ENCODE assay signal across 22 cellular contexts in the genomic region with DNA sequence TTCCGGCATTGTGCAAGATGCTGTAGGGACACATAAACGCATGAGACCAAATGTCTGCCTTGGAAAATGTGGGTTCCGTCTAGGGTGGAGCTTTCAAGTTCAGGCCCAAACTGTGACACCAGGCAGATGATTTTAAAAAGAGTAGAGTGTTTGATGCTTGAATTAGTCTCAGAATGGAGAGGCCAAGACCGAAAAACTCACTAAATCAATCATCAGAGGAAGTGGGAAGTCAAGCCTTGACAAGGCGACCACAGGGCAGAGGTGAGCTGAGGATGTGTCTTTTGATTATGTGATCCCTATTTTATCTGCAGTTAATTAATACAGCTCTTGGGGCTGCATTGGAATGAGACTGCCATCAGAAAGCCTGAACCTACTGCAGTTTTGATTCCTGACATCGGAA.
DNase-seq lines count a peak whose midpoint lies in the region; ATAC-seq, FAIRE-seq and TF ChIP-seq lines count a peak whose summit lies in the region.
"Had no signal": no experiment of that assay in that cellular context is flagged by ENCODE, and none has a peak within 500 bp of the region (broad histone marks: within the 10 kb centered on the region; RNA-seq: fewer than 3 reads in every experiment).

No MANE protein-coding gene starts in this region.

- H3K27me3 ChIP-seq in DOHH2 (ENCODE audit: control insufficient read depth, low read length), result no peaks in the 10 kb centered on the region
- H3K27me3 ChIP-seq in OCI-LY3 (ENCODE audit: low read depth, low read length), result peaks cover 31% of the 10 kb centered on the region
- H3K27me3 ChIP-seq in body of pancreas, result no peaks in the 10 kb centered on the region
- H3K27me3 ChIP-seq: BLaER1 had no signal

- H3K4me3 ChIP-seq in DOHH2 (ENCODE audit: low read length), result peak overlapping the region; percentile 12; the same call in 1 of the 2 replicates
- H3K4me3 ChIP-seq in OCI-LY3 (ENCODE audit: low read length), result peak overlapping the region; percentile 55
- H3K4me3 ChIP-seq in body of pancreas, result no peak overlapping the region
- H3K4me3 ChIP-seq: BLaER1, SK-N-MC had no signal

- H2AFZ ChIP-seq in OCI-LY3 (ENCODE audit: low read depth, low read length), result no peak overlapping the region

- H3K4me2 ChIP-seq in DOHH2 (ENCODE audit: low read length), result peak overlapping the region; percentile 45
- peak overlapping the region; percentile 87 for H3K4me2 ChIP-seq in OCI-LY3 (ENCODE audit: low read length)
- H3K4me2 ChIP-seq: BLaER1 had no signal

- no peaks in the 10 kb centered on the region for H3F3A ChIP-seq in DOHH2 (ENCODE audit: control insufficient read depth, insufficient read depth)

- peaks cover 14% of the 10 kb centered on the region for H3K4me1 ChIP-seq in DOHH2 (ENCODE audit: control insufficient read depth, low read length)
- H3K4me1 ChIP-seq in OCI-LY3 (ENCODE audit: low read length), result peaks cover 34% of the 10 kb centered on the region
- no peaks in the 10 kb centered on the region for H3K4me1 ChIP-seq in body of pancreas
- H3K4me1 ChIP-seq: BLaER1 had no signal

- H4K20me1 ChIP-seq in DOHH2 (ENCODE audit: control insufficient read depth, insufficient read depth, low read depth, low read length) (no peaks in the 10 kb centered on the region), OCI-LY3 (ENCODE audit: insufficient read depth, low read length) (no peaks in the 10 kb centered on the region)
- H4K20me1 ChIP-seq: BLaER1 had no signal

- 75 to 76% methylated on average over 6 of the region's 6 CpGs for WGBS in body of pancreas, 2 donors

- H3K9me3 ChIP-seq in DOHH2 (ENCODE audit: control insufficient read depth, insufficient read depth, low read length), result no peaks in the 10 kb centered on the region
- H3K9me3 ChIP-seq in OCI-LY3 (ENCODE audit: insufficient read depth, low read length), result no peaks in the 10 kb centered on the region
- H3K9me3 ChIP-seq in body of pancreas, result no peaks in the 10 kb centered on the region
- H3K9me3 ChIP-seq: BLaER1 had no signal

- DNase-seq in GM12892 (ENCODE audit: insufficient read length), result no peak
- DNase-seq in NCI-H748 (lab: John Stamatoyannopoulos, UW; ENCODE audit: unreplicated experiment), result no peak
- DNase-seq in mucosa of gallbladder (ENCODE audit: low spot score), result no peak
- no peak for DNase-seq in body of pancreas
- DNase-seq: CD4-positive, alpha-beta memory T cell; DMS53; H9; KBM-7; NCI-H1048; NCI-H1436; NCI-H2029; NCI-H2171; NCI-H446; NCI-H526 treated with DMSO at 0.1 percent for 48 hours; NK-92 treated with Interleukin-12 subunit alpha and Interleukin-12 subunit beta, amount 100 ng/mL, for 24 hours; SHP77 had no signal

- intact Hi-C loops in body of pancreas (cut with DNase I), result no loop called here

- H3K79me2 ChIP-seq in DOHH2 (ENCODE audit: control insufficient read depth, low read length), result no peaks in the 10 kb centered on the region
- H3K79me2 ChIP-seq in OCI-LY3 (ENCODE audit: low read length), result no peaks in the 10 kb centered on the region

- H3K27ac ChIP-seq in DOHH2 (ENCODE audit: low read depth, low read length) (no peak overlapping the region), OCI-LY3 (ENCODE audit: low read length) (peak overlapping the region; percentile 73), body of pancreas (no peak overlapping the region)
- H3K27ac ChIP-seq: BLaER1, SK-N-MC had no signal

- no peak for TF ChIP-seq POLR2A in GM12892 (IDR thresholded peaks at IDR 0.05; ENCODE audit: low read depth, low read length)
- TF ChIP-seq POLR2A in body of pancreas (IDR thresholded peaks at IDR 0.05), result no peak

- peak; percentile 70 for FAIRE-seq in GM12892 (lab: Jason Lieb, UNC)

- H3K9ac ChIP-seq in OCI-LY3 (ENCODE audit: low read length), result peak overlapping the region; percentile 39
- H3K9ac ChIP-seq: BLaER1 had no signal

- no peaks in the 10 kb centered on the region for H3K9me2 ChIP-seq in DOHH2 (replicated peaks; ENCODE audit: control insufficient read depth, low read length)

- TF ChIP-seq CTCF in DOHH2 (IDR thresholded peaks at IDR 0.05; ENCODE audit: low read depth, low read length, poor library complexity, severe bottlenecking) (no peak), OCI-LY3 (IDR thresholded peaks at IDR 0.05; ENCODE audit: low read depth, low read length) (no peak), body of pancreas (IDR thresholded peaks at IDR 0.05) (no peak)

- peak; percentile 49 for ATAC-seq in HG03175 (IDR thresholded peaks at IDR 0.05; ENCODE audit: unreplicated experiment)
- ATAC-seq in HG03520 (IDR thresholded peaks at IDR 0.05; ENCODE audit: unreplicated experiment), result no peak
- no peak for ATAC-seq in body of pancreas

- no peaks in the 10 kb centered on the region for H3K36me3 ChIP-seq in DOHH2 (ENCODE audit: control insufficient read depth, low read length)
- no peaks in the 10 kb centered on the region for H3K36me3 ChIP-seq in OCI-LY3 (replicated peaks; ENCODE audit: low read depth, low read length)
- H3K36me3 ChIP-seq in body of pancreas (replicated peaks in 1 of 2; ENCODE audit: insufficient read depth in 1 of 2, low read depth in 2 of 2), result no peaks in the 10 kb centered on the region
- H3K36me3 ChIP-seq: BLaER1 had no signal

Comparison
In these comparisons a context has a peak if more than half of its experiments do, and no peak if none do; other contexts are left out.
1. H3K4me3 ChIP-seq: peak in DOHH2 (single experiment) and OCI-LY3 (single experiment); none in body of pancreas (0 of 2).